Comparison of ENCODE assay signal across 15 cellular contexts in the genomic region with DNA sequence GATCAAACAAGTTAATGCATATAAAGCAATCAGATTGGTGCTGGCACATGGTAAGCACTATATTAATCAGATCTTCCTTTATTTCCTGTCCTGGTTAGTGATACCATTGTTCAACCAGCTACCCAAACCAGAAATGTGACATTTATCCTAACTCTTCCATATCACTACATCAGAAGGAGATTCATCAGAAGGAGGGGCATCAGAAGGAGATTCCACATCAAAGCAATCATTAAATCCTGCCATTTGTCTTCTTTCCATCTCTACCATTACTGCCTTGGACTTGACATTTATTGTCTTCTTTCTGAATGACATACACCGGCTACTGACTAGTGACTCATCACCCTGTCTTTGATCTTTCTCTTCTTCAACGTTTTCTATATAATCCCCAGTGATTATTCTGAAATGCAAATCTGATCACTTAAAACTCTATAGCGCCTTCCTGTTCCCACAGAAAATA.
"Had no signal": no experiment of that assay in that cellular context is flagged by ENCODE, and none has a peak within 500 bp of the region (broad histone marks: within the 10 kb centered on the region; RNA-seq: fewer than 3 reads in every experiment).

No MANE protein-coding gene starts in this region.

- H3K4me3 ChIP-seq: cardiac muscle cell, esophagus muscularis mucosa, left lung, sigmoid colon, thyroid gland had no signal

- H3K9me3 ChIP-seq: esophagus muscularis mucosa, left lung, sigmoid colon, thyroid gland had no signal

- FAIRE-seq: endometrium, kidney had no signal

- H3K27ac ChIP-seq: cardiac muscle cell, esophagus muscularis mucosa, left lung, parathyroid adenoma, sigmoid colon, thyroid gland had no signal

- ATAC-seq: left lung had no signal

- H3K36me3 ChIP-seq: cardiac muscle cell, esophagus muscularis mucosa, left lung, sigmoid colon, thyroid gland, WERI-Rb-1 had no signal

- DNase-seq: activated CD4-positive, alpha-beta T cell treated with anti-CD3 and anti-CD28 coated beads for 48 hours; activated naive CD4-positive, alpha-beta T cell treated with anti-CD3 and anti-CD28 coated beads, Interleukin-2, amount 10 ng/mL, durations not matched to agents 7 days and 5 days; hippocampal formation; kidney; left lung; mammary epithelial cell; naive B cell; sigmoid colon; stimulated activated CD4-positive, alpha-beta T cell treated with anti-CD3 and anti-CD28 coated beads, Interleukin-1b, Interleukin-23, amount 100 ng/mL, for 48 hours; thyroid gland; WERI-Rb-1 had no signal

- H3K4me1 ChIP-seq: parathyroid adenoma had no signal
